In genomic region chr1:205676002-205676401, GRCh38 we compare ENCODE assay signal across 1 cellular context.
TF ChIP-seq lines count a peak whose summit lies in the region.

No MANE protein-coding gene starts in this region.

TF ChIP-seq in HepG2, 621 proteins besides CTCF, POLR2A, EP300 and RAD21 (continued from another document and continues in another):
- TF ChIP-seq GRHL1 (CRISPR knock-in tag; conservative IDR thresholded peaks at IDR 0.05): no peak
- TF ChIP-seq, protein P1, sequence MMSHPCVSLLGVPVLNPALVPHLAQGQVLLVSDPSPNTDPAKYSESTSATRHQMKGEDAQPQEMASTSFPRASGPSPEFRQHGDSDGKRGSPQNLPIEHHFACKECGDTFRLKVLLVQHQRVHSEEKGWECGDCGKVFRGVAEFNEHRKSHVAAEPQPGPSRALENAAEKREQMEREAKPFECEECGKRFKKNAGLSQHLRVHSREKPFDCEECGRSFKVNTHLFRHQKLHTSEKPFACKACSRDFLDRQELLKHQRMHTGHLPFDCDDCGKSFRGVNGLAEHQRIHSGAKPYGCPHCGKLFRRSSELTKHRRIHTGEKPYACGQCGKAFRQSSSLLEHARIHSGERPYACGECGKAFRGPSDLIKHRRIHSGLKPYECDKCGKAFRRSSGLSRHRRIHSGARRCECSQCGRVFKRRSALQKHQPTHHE (CRISPR knock-in tag; IDR thresholded peaks at IDR 0.05; ENCODE audit: borderline replicate concordance): 0 out of 2 replicates have a peak, but pooled peaks have one; percentile 21
- no peak for TF ChIP-seq ZNF225 (CRISPR knock-in tag; IDR thresholded peaks at IDR 0.05)
- TF ChIP-seq ZNF503 (CRISPR knock-in tag; IDR thresholded peaks at IDR 0.05): 0 out of 2 replicates have a peak, but pooled peaks have one; percentile 44
- peak; percentile 72; the same call in 1 of the 2 replicates for TF ChIP-seq ZNF317 (CRISPR knock-in tag; IDR thresholded peaks at IDR 0.05)
- TF ChIP-seq SOX5 (CRISPR knock-in tag; IDR thresholded peaks at IDR 0.05; ENCODE audit: borderline replicate concordance): peak; percentile 14; the same call in 1 of the 2 replicates
- 0 out of 2 replicates have a peak, but pooled peaks have one; percentile 50 for TF ChIP-seq ARNTL (CRISPR knock-in tag; IDR thresholded peaks at IDR 0.05)
- 0 out of 2 replicates have a peak, but pooled peaks have one; percentile 15 for TF ChIP-seq ZNF513 (CRISPR knock-in tag; conservative IDR thresholded peaks at IDR 0.05)
- TF ChIP-seq ZNF510 (CRISPR knock-in tag; IDR thresholded peaks at IDR 0.05; ENCODE audit: low read depth): no peak
- no peak for TF ChIP-seq ZNF44 (CRISPR knock-in tag; IDR thresholded peaks at IDR 0.05)
- no peak for TF ChIP-seq NFIB (CRISPR knock-in tag; IDR thresholded peaks at IDR 0.05; ENCODE audit: borderline replicate concordance)
- TF ChIP-seq SALL1 (CRISPR knock-in tag; IDR thresholded peaks at IDR 0.05): peak; percentile 86
- no peak for TF ChIP-seq CHD2 (IDR thresholded peaks at IDR 0.05; ENCODE audit: low read depth, low read length)
- TF ChIP-seq, protein P2, sequence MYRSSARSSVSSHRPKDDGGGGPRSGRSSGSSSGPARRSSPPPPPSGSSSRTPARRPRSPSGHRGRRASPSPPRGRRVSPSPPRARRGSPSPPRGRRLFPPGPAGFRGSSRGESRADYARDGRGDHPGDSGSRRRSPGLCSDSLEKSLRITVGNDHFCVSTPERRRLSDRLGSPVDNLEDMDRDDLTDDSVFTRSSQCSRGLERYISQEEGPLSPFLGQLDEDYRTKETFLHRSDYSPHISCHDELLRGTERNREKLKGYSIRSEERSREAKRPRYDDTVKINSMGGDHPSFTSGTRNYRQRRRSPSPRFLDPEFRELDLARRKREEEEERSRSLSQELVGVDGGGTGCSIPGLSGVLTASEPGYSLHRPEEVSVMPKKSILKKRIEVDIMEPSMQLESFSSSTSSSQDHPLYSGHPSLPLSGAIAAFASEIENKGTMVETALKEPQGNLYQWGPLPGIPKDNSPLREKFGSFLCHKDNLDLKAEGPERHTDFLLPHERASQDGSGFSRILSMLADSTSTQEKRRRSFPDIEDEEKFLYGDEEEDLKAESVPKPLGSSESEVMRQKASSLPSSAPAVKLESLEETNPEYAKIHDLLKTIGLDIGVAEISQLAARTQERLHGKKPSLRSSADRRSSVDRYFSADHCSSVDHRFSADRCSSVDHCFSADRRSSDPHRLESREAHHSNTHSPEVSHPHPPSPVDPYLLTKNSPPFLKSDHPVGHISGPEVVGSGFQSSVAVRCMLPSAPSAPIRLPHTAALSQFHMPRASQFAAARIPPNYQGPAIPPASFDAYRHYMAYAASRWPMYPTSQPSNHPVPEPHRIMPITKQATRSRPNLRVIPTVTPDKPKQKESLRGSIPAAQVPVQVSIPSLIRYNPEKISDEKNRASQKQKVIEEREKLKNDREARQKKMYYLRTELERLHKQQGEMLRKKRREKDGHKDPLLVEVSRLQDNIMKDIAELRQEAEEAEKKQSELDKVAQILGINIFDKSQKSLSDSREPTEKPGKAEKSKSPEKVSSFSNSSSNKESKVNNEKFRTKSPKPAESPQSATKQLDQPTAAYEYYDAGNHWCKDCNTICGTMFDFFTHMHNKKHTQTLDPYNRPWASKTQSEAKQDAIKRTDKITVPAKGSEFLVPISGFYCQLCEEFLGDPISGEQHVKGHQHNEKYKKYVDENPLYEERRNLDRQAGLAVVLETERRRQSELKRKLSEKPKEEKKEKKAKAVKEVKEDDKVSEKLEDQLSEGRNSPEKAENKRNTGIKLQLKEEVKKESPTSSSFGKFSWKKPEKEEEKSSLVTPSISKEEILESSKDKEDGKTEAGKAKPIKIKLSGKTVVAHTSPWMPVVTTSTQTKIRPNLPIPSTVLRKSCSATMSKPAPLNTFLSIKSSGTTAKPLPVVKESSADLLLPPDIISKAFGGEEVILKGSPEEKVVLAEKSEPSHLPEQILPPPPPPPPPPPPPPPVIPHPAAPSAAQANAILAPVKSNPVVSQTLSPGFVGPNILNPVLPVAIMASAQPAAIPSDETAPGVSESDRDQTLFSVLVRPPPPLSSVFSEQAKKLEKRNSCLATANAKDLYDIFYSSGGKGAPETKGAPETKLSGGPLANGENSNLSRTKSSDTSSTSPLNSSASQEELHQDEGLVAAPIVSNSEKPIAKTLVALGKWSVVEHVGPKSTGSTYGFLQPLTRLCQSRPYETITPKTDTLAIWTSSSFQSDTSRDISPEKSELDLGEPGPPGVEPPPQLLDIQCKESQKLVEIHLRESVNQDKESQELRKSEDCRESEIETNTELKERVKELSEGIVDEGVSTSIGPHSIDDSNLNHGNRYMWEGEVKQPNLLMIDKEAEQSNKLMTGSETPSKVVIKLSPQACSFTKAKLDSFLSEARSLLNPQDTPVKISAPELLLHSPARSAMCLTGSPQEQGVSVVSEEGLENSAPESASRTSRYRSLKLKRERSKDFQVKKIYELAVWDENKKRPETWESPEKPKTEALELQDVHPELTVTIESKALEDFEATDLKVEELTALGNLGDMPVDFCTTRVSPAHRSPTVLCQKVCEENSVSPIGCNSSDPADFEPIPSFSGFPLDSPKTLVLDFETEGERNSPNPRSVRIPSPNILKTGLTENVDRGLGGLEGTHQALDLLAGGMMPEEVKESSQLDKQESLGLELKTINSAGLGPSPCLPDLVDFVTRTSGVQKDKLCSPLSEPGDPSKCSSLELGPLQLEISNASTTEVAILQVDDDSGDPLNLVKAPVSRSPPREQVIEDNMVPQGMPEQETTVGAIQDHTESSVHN (CRISPR knock-in tag; IDR thresholded peaks at IDR 0.05): no peak
- peak; percentile 30; the same call in 1 of the 2 replicates for TF ChIP-seq TBX2 (CRISPR knock-in tag; IDR thresholded peaks at IDR 0.05; ENCODE audit: borderline replicate concordance)
- TF ChIP-seq ZNF251 (CRISPR knock-in tag; IDR thresholded peaks at IDR 0.05): no peak
- TF ChIP-seq, protein P3, sequence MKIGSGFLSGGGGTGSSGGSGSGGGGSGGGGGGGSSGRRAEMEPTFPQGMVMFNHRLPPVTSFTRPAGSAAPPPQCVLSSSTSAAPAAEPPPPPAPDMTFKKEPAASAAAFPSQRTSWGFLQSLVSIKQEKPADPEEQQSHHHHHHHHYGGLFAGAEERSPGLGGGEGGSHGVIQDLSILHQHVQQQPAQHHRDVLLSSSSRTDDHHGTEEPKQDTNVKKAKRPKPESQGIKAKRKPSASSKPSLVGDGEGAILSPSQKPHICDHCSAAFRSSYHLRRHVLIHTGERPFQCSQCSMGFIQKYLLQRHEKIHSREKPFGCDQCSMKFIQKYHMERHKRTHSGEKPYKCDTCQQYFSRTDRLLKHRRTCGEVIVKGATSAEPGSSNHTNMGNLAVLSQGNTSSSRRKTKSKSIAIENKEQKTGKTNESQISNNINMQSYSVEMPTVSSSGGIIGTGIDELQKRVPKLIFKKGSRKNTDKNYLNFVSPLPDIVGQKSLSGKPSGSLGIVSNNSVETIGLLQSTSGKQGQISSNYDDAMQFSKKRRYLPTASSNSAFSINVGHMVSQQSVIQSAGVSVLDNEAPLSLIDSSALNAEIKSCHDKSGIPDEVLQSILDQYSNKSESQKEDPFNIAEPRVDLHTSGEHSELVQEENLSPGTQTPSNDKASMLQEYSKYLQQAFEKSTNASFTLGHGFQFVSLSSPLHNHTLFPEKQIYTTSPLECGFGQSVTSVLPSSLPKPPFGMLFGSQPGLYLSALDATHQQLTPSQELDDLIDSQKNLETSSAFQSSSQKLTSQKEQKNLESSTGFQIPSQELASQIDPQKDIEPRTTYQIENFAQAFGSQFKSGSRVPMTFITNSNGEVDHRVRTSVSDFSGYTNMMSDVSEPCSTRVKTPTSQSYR (CRISPR knock-in tag; IDR thresholded peaks at IDR 0.05; ENCODE audit: borderline replicate concordance): peak; percentile 64; the same call in 1 of the 2 replicates
- no peak for TF ChIP-seq KLF6 (CRISPR knock-in tag; IDR thresholded peaks at IDR 0.05)
- no peak for TF ChIP-seq MYNN (CRISPR knock-in tag; IDR thresholded peaks at IDR 0.05; ENCODE audit: low read depth)
- TF ChIP-seq SIN3B (IDR thresholded peaks at IDR 0.05; ENCODE audit: low read length): no peak
- peak; percentile 43; the same call in 1 of the 2 replicates for TF ChIP-seq GATA4 (IDR thresholded peaks at IDR 0.05; ENCODE audit: borderline replicate concordance, low read depth)
- TF ChIP-seq ZKSCAN5 (CRISPR knock-in tag; IDR thresholded peaks at IDR 0.05): no peak
- TF ChIP-seq, protein P4, sequence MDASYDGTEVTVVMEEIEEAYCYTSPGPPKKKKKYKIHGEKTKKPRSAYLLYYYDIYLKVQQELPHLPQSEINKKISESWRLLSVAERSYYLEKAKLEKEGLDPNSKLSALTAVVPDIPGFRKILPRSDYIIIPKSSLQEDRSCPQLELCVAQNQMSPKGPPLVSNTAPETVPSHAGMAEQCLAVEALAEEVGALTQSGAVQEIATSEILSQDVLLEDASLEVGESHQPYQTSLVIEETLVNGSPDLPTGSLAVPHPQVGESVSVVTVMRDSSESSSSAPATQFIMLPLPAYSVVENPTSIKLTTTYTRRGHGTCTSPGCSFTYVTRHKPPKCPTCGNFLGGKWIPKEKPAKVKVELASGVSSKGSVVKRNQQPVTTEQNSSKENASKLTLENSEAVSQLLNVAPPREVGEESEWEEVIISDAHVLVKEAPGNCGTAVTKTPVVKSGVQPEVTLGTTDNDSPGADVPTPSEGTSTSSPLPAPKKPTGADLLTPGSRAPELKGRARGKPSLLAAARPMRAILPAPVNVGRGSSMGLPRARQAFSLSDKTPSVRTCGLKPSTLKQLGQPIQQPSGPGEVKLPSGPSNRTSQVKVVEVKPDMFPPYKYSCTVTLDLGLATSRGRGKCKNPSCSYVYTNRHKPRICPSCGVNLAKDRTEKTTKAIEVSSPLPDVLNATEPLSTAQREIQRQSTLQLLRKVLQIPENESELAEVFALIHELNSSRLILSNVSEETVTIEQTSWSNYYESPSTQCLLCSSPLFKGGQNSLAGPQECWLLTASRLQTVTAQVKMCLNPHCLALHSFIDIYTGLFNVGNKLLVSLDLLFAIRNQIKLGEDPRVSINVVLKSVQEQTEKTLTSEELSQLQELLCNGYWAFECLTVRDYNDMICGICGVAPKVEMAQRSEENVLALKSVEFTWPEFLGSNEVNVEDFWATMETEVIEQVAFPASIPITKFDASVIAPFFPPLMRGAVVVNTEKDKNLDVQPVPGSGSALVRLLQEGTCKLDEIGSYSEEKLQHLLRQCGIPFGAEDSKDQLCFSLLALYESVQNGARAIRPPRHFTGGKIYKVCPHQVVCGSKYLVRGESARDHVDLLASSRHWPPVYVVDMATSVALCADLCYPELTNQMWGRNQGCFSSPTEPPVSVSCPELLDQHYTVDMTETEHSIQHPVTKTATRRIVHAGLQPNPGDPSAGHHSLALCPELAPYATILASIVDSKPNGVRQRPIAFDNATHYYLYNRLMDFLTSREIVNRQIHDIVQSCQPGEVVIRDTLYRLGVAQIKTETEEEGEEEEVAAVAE (CRISPR knock-in tag; IDR thresholded peaks at IDR 0.05; ENCODE audit: borderline replicate concordance): no peak
- peak; percentile 68; the same call in 1 of the 2 replicates for TF ChIP-seq ZNF746 (CRISPR knock-in tag; IDR thresholded peaks at IDR 0.05)
- TF ChIP-seq POGZ (CRISPR knock-in tag; IDR thresholded peaks at IDR 0.05): peak; percentile 65; the same call in 1 of the 2 replicates
- no peak for TF ChIP-seq ZFP1 (CRISPR knock-in tag; IDR thresholded peaks at IDR 0.05)
- TF ChIP-seq HOXA7 (CRISPR knock-in tag; IDR thresholded peaks at IDR 0.05): no peak
- TF ChIP-seq HNF1B (CRISPR knock-in tag; IDR thresholded peaks at IDR 0.05): 0 out of 2 replicates have a peak, but pooled peaks have one; percentile 35
- peak; percentile 82 for TF ChIP-seq CEBPB (IDR thresholded peaks at IDR 0.05; ENCODE audit: borderline replicate concordance, low read depth, low read length)
- no peak for TF ChIP-seq ZNF430 (CRISPR knock-in tag; IDR thresholded peaks at IDR 0.05)
- no peak for TF ChIP-seq ZNF460 (CRISPR knock-in tag; IDR thresholded peaks at IDR 0.05; ENCODE audit: borderline replicate concordance)
